ENCODE assay signal across 8 cellular contexts in the genomic region with DNA sequence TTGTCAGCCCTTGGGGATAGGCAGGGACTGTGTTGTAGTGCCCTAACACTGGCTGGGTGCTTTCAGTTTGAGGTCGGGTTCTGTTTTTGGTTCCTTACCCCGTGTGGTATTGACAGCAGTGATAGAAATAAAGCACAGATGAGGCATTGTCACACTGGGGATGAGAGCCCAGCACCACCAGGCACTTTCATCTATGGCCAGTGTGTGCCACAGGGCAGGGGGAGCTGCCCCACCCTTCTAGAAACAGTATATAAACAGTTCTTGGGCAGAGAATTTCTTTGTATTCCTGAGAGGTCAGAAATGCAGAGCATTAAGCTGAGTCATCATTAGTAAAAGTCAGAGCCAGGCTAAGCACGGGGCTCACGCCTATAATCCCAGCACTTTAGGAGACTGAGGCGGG. TPM values are rescaled to one million over a fixed set of nuclear protein-coding genes. Genes with fewer than 3 reads are reported as not detected.
DNase-seq lines count a peak whose midpoint lies in the region; ATAC-seq and TF ChIP-seq lines count a peak whose summit lies in the region.

No MANE protein-coding gene starts in this region.

- WGBS in adrenal gland, 4 donors, result 40 to 76% (median 67%) methylated on average over 3 to 5 of the region's 5 CpGs
- 62 to 68% methylated on average over 5 of the region's 5 CpGs for WGBS in sigmoid colon, 2 donors

- no peak for TF ChIP-seq CTCF in adrenal gland (IDR thresholded peaks at IDR 0.05)
- no peak for TF ChIP-seq CTCF in sigmoid colon (IDR thresholded peaks at IDR 0.05)

- peaks cover 50% of the 10 kb centered on the region for H3K36me3 Mint-ChIP-seq in activated CD8-positive, alpha-beta memory T cell treated with anti-CD3 and anti-CD28 coated beads, Interleukin-2, amount 10 ng/mL, durations not matched to agents 7 days and 5 days

- peaks cover 5% of the 10 kb centered on the region for H3K4me1 Mint-ChIP-seq in activated CD8-positive, alpha-beta memory T cell treated with anti-CD3 and anti-CD28 coated beads, Interleukin-2, amount 10 ng/mL, durations not matched to agents 7 days and 5 days

- no peaks in the 10 kb centered on the region for H3K9me3 Mint-ChIP-seq in activated CD8-positive, alpha-beta memory T cell treated with anti-CD3 and anti-CD28 coated beads, Interleukin-2, amount 10 ng/mL, durations not matched to agents 7 days and 5 days (ENCODE audit: low read depth)

- peak; percentile 21 for ATAC-seq in left ventricle myocardium superior
- ATAC-seq in HG03159 (IDR thresholded peaks at IDR 0.05; ENCODE audit: unreplicated experiment), result no peak
- no peak for ATAC-seq in HG02588 (IDR thresholded peaks at IDR 0.05; ENCODE audit: unreplicated experiment)
- no peak for ATAC-seq in activated CD8-positive, alpha-beta memory T cell treated with anti-CD3 and anti-CD28 coated beads, Interleukin-2, amount 10 ng/mL, durations not matched to agents 7 days and 5 days

- CTCF ChIA-PET in activated CD8-positive, alpha-beta memory T cell treated with anti-CD3 and anti-CD28 coated beads, Interleukin-2, amount 10 ng/mL, durations not matched to agents 7 days and 5 days (lab: Charles Lee), result no interaction called here

- DNase-seq in ELF-1 (ENCODE audit: low read depth, low spot score) (peak; percentile 34), adrenal gland (no peak), left ventricle myocardium superior (no peak), sigmoid colon (no peak), NCI-H2081 (lab: John Stamatoyannopoulos, UW) (no peak)
- DNase-seq in activated CD8-positive, alpha-beta memory T cell treated with anti-CD3 and anti-CD28 coated beads, Interleukin-2, amount 10 ng/mL, durations not matched to agents 7 days and 5 days, result no peak

- H3K4me1 ChIP-seq in adrenal gland (replicated peaks in 1 of 2), result peaks cover 0 to 35% of the 10 kb centered on the region in 2 donors
- H3K4me1 ChIP-seq in sigmoid colon, result peaks cover 0 to 82% (median 82%) of the 10 kb centered on the region in 4 donors

- no peaks in the 10 kb centered on the region for H3K27me3 ChIP-seq in adrenal gland
- H3K27me3 ChIP-seq in sigmoid colon, result no peaks in the 10 kb centered on the region

- H3K27ac ChIP-seq in adrenal gland (peak overlapping the region; percentile 14 to 95 (median 83)), sigmoid colon (peak overlapping the region; percentile 89 to 95 (median 94))

- no peak overlapping the region for H3K4me3 Mint-ChIP-seq in activated CD8-positive, alpha-beta memory T cell treated with anti-CD3 and anti-CD28 coated beads, Interleukin-2, amount 10 ng/mL, durations not matched to agents 7 days and 5 days

- TF ChIP-seq POLR2A in adrenal gland (IDR thresholded peaks at IDR 0.05), result no peak
- no peak for TF ChIP-seq POLR2A in sigmoid colon (IDR thresholded peaks at IDR 0.05)

- peak in 2 of 4 donors; percentile 32 to 37 for TF ChIP-seq EP300 in sigmoid colon (IDR thresholded peaks at IDR 0.05)

- no peak overlapping the region for H3K27ac Mint-ChIP-seq in activated CD8-positive, alpha-beta memory T cell treated with anti-CD3 and anti-CD28 coated beads, Interleukin-2, amount 10 ng/mL, durations not matched to agents 7 days and 5 days

- H3K36me3 ChIP-seq in adrenal gland (replicated peaks in 1 of 2), result peaks cover 0 to 17% of the 10 kb centered on the region in 2 donors
- no peaks in the 10 kb centered on the region for H3K36me3 ChIP-seq in sigmoid colon

- no peaks in the 10 kb centered on the region for H3K27me3 Mint-ChIP-seq in activated CD8-positive, alpha-beta memory T cell treated with anti-CD3 and anti-CD28 coated beads, Interleukin-2, amount 10 ng/mL, durations not matched to agents 7 days and 5 days

- H3K4me3 ChIP-seq in adrenal gland (no peak overlapping the region), sigmoid colon (peak overlapping the region in 3 of 4 donors; percentile 7 to 29 (median 26))

- intact Hi-C loops in adrenal gland (cut with DNase I) (no loop called here), left ventricle myocardium superior (cut with micrococcal nuclease) (no loop called here), sigmoid colon (cut with DNase I) (loop anchor here (10.0 kb wide), 1 partner anchor 213 kb away; no protein-coding TSS in a partner anchor)

- H3K9me3 ChIP-seq in adrenal gland (replicated peaks in 1 of 3), result no peaks in the 10 kb centered on the region
- no peaks in the 10 kb centered on the region for H3K9me3 ChIP-seq in sigmoid colon

RNA-seq across cellular contexts. Expression of a gene that starts 23.1 kb away (rescaled TPM):
- 10 to 100 TPM in 3 of 8 donors, 1 to 10 TPM in 5; 2.9 to 18.3 (median 4.9) TPM for total RNA-seq in adrenal gland
- 10 to 100 TPM in 2 of 3 donors, 1 to 10 TPM in 1; 1.0 to 13.9 (median 10.4) TPM for polyA plus RNA-seq in adrenal gland
- 13.0 TPM for total RNA-seq in left ventricle myocardium superior
- total RNA-seq in sigmoid colon, result 10 to 100 TPM; 11.0 to 29.1 (median 16.5) TPM
- polyA plus RNA-seq in sigmoid colon, result 10 to 100 TPM in 2 of 3 donors, 1 to 10 TPM in 1; 8.8 to 15.0 (median 11.4) TPM
- 1 to 10 TPM in 1 of 2 experiments, not detected in 1; 1.4 TPM for total RNA-seq in activated CD8-positive, alpha-beta memory T cell treated with anti-CD3 and anti-CD28 coated beads, Interleukin-2, amount 10 ng/mL, durations not matched to agents 7 days and 5 days

RNA-seq across cellular contexts. Expression of a gene that starts 29.9 kb away (rescaled TPM):
- total RNA-seq in adrenal gland (10 to 100 TPM in 1 of 8 donors, 1 to 10 TPM in 7; 3.9 to 12.2 (median 6.9) TPM), left ventricle myocardium superior (3.5 TPM), sigmoid colon (1 to 10 TPM; 3.6 to 8.8 (median 4.8) TPM)
- polyA plus RNA-seq in adrenal gland (1 to 10 TPM; 4.3 to 8.3 (median 7.9) TPM), sigmoid colon (10 to 100 TPM in 1 of 3 donors, 1 to 10 TPM in 2; 4.6 to 13.4 (median 5.4) TPM)
- total RNA-seq in activated CD8-positive, alpha-beta memory T cell treated with anti-CD3 and anti-CD28 coated beads, Interleukin-2, amount 10 ng/mL, durations not matched to agents 7 days and 5 days, result 10 to 100 TPM; 79.8 to 89.5 TPM

RNA-seq across cellular contexts. Expression of a gene that starts 42.0 kb away (rescaled TPM):
- total RNA-seq in adrenal gland (10 to 100 TPM; 35.2 to 73.7 (median 49.4) TPM), left ventricle myocardium superior (53.9 TPM), sigmoid colon (10 to 100 TPM; 28.5 to 51.2 (median 40.5) TPM)
- polyA plus RNA-seq in adrenal gland (10 to 100 TPM; 23.2 to 34.7 (median 30.4) TPM), sigmoid colon (10 to 100 TPM; 13.8 to 25.4 (median 14.1) TPM)
- total RNA-seq in activated CD8-positive, alpha-beta memory T cell treated with anti-CD3 and anti-CD28 coated beads, Interleukin-2, amount 10 ng/mL, durations not matched to agents 7 days and 5 days, result 10 to 100 TPM; 81.4 to 87.2 TPM

Comparison
In these comparisons a context has a peak if more than half of its experiments do, and no peak if none do; other contexts are left out.
1. H3K4me3 ChIP-seq: peak in sigmoid colon (3 of 4); none in adrenal gland (0 of 4).
2. RNA of a gene that starts 29.9 kb away (total RNA-seq): 79.8 to 89.5 TPM in activated CD8-positive, alpha-beta memory T cell treated with anti-CD3 and anti-CD28 coated beads, Interleukin-2, amount 10 ng/mL, durations not matched to agents 7 days and 5 days; 3.9 to 12.2 TPM in adrenal gland, 3.6 to 8.8 TPM in sigmoid colon and 3.5 TPM in left ventricle myocardium superior (single experiment); every median in the first group is over 4 times any median in the second.